21 cellular contexts compared by ENCODE assay signal in genomic region chr13:32045537-32045936, GRCh38. TPM values are rescaled to one million over a fixed set of nuclear protein-coding genes. Genes with fewer than 3 reads are reported as not detected.
A peak's percentile ranks its signal among the peaks of the same experiment; 100 is the strongest.
DNase-seq lines count a peak whose midpoint lies in the region; ATAC-seq and TF ChIP-seq lines count a peak whose summit lies in the region.
"Had no signal": no experiment of that assay in that cellular context is flagged by ENCODE, and none has a peak within 500 bp of the region (broad histone marks: within the 10 kb centered on the region; RNA-seq: fewer than 3 reads in every experiment).

No MANE protein-coding gene starts in this region.

- H3K27ac Mint-ChIP-seq in CD14-positive monocyte: peak overlapping the region; percentile 79 to 95 (median 92)
- H3K27ac Mint-ChIP-seq in brain: peak overlapping the region in 4 of 5 experiments; percentile 94 to 98 (median 96)
- peak overlapping the region in 1 of 8 donors; percentile 4 for H3K27ac Mint-ChIP-seq in CD8-positive, alpha-beta memory T cell
- no peak overlapping the region for H3K27ac Mint-ChIP-seq in chondrocyte (ENCODE audit: unreplicated experiment)

- H3K4me1 ChIP-seq in neuron (ENCODE audit: insufficient read depth, low read length): peaks cover 11% of the 10 kb centered on the region
- H3K4me1 ChIP-seq in CD8-positive, alpha-beta memory T cell (ENCODE audit: insufficient read depth, low read length): peaks cover 20% of the 10 kb centered on the region

- H3K27me3 ChIP-seq in neuron (ENCODE audit: insufficient read depth, low read length): no peaks in the 10 kb centered on the region
- no peaks in the 10 kb centered on the region for H3K27me3 ChIP-seq in CD8-positive, alpha-beta memory T cell (ENCODE audit: insufficient read depth, low read length, poor library complexity, severe bottlenecking)
- H3K27me3 ChIP-seq: colonic mucosa had no signal

- no peak overlapping the region for H3K4me3 ChIP-seq in neuron (ENCODE audit: low read length)
- no peak overlapping the region for H3K4me3 ChIP-seq in CD8-positive, alpha-beta memory T cell (ENCODE audit: low read length)
- H3K4me3 ChIP-seq: colonic mucosa had no signal

- no peaks in the 10 kb centered on the region for H3K36me3 ChIP-seq in neuron (ENCODE audit: insufficient read depth, low read length)
- H3K36me3 ChIP-seq in CD8-positive, alpha-beta memory T cell (ENCODE audit: insufficient read depth, low read length): no peaks in the 10 kb centered on the region
- H3K36me3 ChIP-seq: colonic mucosa had no signal

- H3K9me3 Mint-ChIP-seq in CD14-positive monocyte (peaks cover 0 to 4% (median 0%) of the 10 kb centered on the region in 7 donors), brain (peaks cover 0 to 3% (median 0%) of the 10 kb centered on the region in 5 experiments), chondrocyte (ENCODE audit: low read depth) (no peaks in the 10 kb centered on the region)
- H3K9me3 Mint-ChIP-seq in CD8-positive, alpha-beta memory T cell: no peaks in the 10 kb centered on the region

- no peak for ATAC-seq in GM21360 (IDR thresholded peaks at IDR 0.05; ENCODE audit: unreplicated experiment)
- ATAC-seq: activated CD4-positive, CD25-positive, alpha-beta regulatory T cell treated with anti-CD3 and anti-CD28 coated beads, Interleukin-2, amount 50 U/mL, for 24 hours; natural killer cell treated with Interleukin-12 subunit alpha and Interleukin-12 subunit beta and Interleukin-15 and Interleukin-18, amount 100 ng/mL, for 72 hours had no signal

- peak overlapping the region; percentile 7 for H2AFZ ChIP-seq in neuron (ENCODE audit: low read depth, low read length)

- intact Hi-C loops in CD14-positive monocyte (cut with micrococcal nuclease): no loop called here

- H3K27me3 Mint-ChIP-seq in CD14-positive monocyte (ENCODE audit: low read depth in 3 of 3) (peaks cover 0 to 3% (median 0%) of the 10 kb centered on the region in 3 donors), brain (peaks cover 3% of the 10 kb centered on the region), chondrocyte (ENCODE audit: low read depth) (no peaks in the 10 kb centered on the region)
- H3K27me3 Mint-ChIP-seq in CD8-positive, alpha-beta memory T cell: peaks cover 4 to 23% of the 10 kb centered on the region in 2 donors
- H3K27me3 Mint-ChIP-seq: natural killer cell treated with Interleukin-12 subunit alpha and Interleukin-12 subunit beta and Interleukin-15 and Interleukin-18, amount 100 ng/mL, for 72 hours had no signal

- CTCF ChIA-PET in CD8-positive, alpha-beta memory T cell (lab: Charles Lee): no interaction called here

- H3K4me3 Mint-ChIP-seq in CD14-positive monocyte (no peak overlapping the region), brain (peak overlapping the region in 1 of 5 experiments; percentile 7), chondrocyte (ENCODE audit: unreplicated experiment) (no peak overlapping the region)
- H3K4me3 Mint-ChIP-seq in CD8-positive, alpha-beta memory T cell: no peak overlapping the region
- H3K4me3 Mint-ChIP-seq: activated naive CD8-positive, alpha-beta T cell; natural killer cell treated with Interleukin-12 subunit alpha and Interleukin-12 subunit beta and Interleukin-15 and Interleukin-18, amount 100 ng/mL, for 72 hours had no signal

- TF ChIP-seq CTCF in 22Rv1 (IDR thresholded peaks at IDR 0.05): no peak
- no peak for TF ChIP-seq CTCF in CD14-positive monocyte (IDR thresholded peaks at IDR 0.05)
- no peak for TF ChIP-seq CTCF in brain (conservative IDR thresholded peaks at IDR 0.05)
- no peak for TF ChIP-seq CTCF in chondrocyte (IDR thresholded peaks at IDR 0.05)

- DNase-seq in CD14-positive monocyte (ENCODE audit: low spot score) (no peak), chondrocyte (ENCODE audit: low spot score) (no peak)
- no peak for DNase-seq in CD8-positive, alpha-beta memory T cell
- DNase-seq: activated T-cell treated with anti-CD3 and anti-CD28 coated beads, Interleukin-2, amount 50 U/mL, for 48 hours; colonic mucosa; glutamatergic neuron; left colon; MV-4-11; NCI-H1694 treated with DMSO at 0.1 percent for 48 hours; NCI-H774; OCI-M1; posterior cingulate gyrus; Right ventricle myocardium superior; stimulated activated CD4-positive, alpha-beta T cell treated with anti-CD3 and anti-CD28 coated beads, Interleukin-1b, Interleukin-23, amount 100 ng/mL, for 48 hours had no signal

- H3K4me1 Mint-ChIP-seq in CD14-positive monocyte: peaks cover 74% of the 10 kb centered on the region
- peaks cover 63% of the 10 kb centered on the region for H3K4me1 Mint-ChIP-seq in brain
- H3K4me1 Mint-ChIP-seq in CD8-positive, alpha-beta memory T cell: peaks cover 5 to 20% (median 7%) of the 10 kb centered on the region in 3 donors
- H3K4me1 Mint-ChIP-seq in chondrocyte (ENCODE audit: low read depth): peaks cover 28% of the 10 kb centered on the region

- 0 out of 2 replicates have a peak overlapping the region, but pooled peaks have one; percentile 25 for H3K27ac ChIP-seq in 22Rv1
- H3K27ac ChIP-seq in CD8-positive, alpha-beta memory T cell (ENCODE audit: low read depth, low read length): no peak overlapping the region
- H3K27ac ChIP-seq: colonic mucosa had no signal

- H3K36me3 Mint-ChIP-seq in CD14-positive monocyte: peaks cover 15 to 28% of the 10 kb centered on the region in 2 donors
- H3K36me3 Mint-ChIP-seq in brain: peaks cover 38% of the 10 kb centered on the region
- H3K36me3 Mint-ChIP-seq in CD8-positive, alpha-beta memory T cell: no peaks in the 10 kb centered on the region
- peaks cover 11% of the 10 kb centered on the region for H3K36me3 Mint-ChIP-seq in chondrocyte (ENCODE audit: low read depth)

- POLR2A ChIA-PET in CD8-positive, alpha-beta memory T cell (lab: Charles Lee): no interaction called here

- H3K9me3 ChIP-seq in neuron (ENCODE audit: low read length): no peaks in the 10 kb centered on the region
- no peaks in the 10 kb centered on the region for H3K9me3 ChIP-seq in CD8-positive, alpha-beta memory T cell (ENCODE audit: low read length)
- H3K9me3 ChIP-seq: colonic mucosa had no signal

RNA-seq across cellular contexts. Expression of gene FRY, which starts 14.0 kb away (rescaled TPM):
- 1 to 10 TPM; 3.9 to 5.0 TPM for polyA plus RNA-seq in CD14-positive monocyte
- 19.4 TPM for polyA plus RNA-seq in brain (ENCODE audit: insufficient read depth, low read depth, low replicate concordance)
- under 1 TPM; 0.53 to 0.72 TPM for total RNA-seq in CD8-positive, alpha-beta memory T cell
- polyA plus RNA-seq in CD8-positive, alpha-beta memory T cell: 1.5 TPM
- 35.4 to 42.2 TPM (median 38.8 TPM) in 3 replicates for total RNA-seq in chondrocyte
